32 cellular contexts compared by ENCODE assay signal in the genomic region with DNA sequence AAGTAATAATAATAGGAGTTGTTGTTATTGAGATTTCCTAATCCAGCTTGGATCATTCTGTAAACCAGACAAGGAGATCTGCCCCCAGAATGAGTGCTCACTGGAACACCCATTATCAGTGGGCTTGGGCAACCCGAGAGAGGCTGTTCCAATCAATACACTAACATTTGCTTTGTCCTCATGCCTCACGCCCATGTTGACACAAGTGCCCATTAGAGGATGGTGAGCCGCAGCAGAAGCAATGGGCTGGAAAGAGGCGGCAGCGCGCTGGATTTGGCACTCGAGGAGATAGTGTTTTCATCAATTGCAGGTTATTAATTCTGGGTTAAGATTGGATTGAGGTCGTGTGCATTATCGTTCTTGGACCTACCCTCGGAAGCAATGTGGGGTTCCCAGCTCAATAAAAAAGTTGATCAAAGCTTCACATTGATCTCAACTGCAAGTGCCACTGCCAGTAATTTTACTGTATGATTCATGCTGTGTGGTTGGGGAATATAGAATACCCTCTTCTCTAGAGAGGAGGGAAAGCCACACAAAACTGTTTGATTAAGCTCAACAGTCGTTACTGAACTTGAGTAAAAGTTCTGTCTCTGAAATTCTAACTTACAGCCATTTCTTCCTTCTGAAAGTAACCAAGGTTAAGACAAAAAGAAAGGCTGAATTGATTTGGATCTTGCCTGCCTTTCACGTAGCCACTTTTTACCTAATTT. TPM values are rescaled to one million over a fixed set of nuclear protein-coding genes. Genes with fewer than 3 reads are reported as not detected.
DNase-seq lines count a peak whose midpoint lies in the region; TF ChIP-seq lines count a peak whose summit lies in the region.
"Had no signal": no experiment of that assay in that cellular context is flagged by ENCODE, and none has a peak within 500 bp of the region (broad histone marks: within the 10 kb centered on the region; RNA-seq: fewer than 3 reads in every experiment).

No MANE protein-coding gene starts in this region.

- H3K9me3 ChIP-seq in endocrine pancreas (ENCODE audit: control insufficient read depth, low read length) (no peaks in the 10 kb centered on the region), OCI-LY7 (ENCODE audit: low read length) (no peaks in the 10 kb centered on the region)
- H3K9me3 ChIP-seq: gastroesophageal sphincter, HAP-1, left ventricle myocardium inferior, psoas muscle, uterus had no signal

- TF ChIP-seq CTCF in OCI-LY7 (conservative IDR thresholded peaks at IDR 0.05; ENCODE audit: low read length) = no peak

- H2AFZ ChIP-seq in OCI-LY7 (ENCODE audit: low read length) = no peak overlapping the region

- POLR2A ChIA-PET in OCI-LY7 (lab: Charles Lee) = interaction anchor here (0.7 kb wide), 1 partner anchor 495 kb away, joined by 3 read pairs; no protein-coding TSS in a partner anchor

- no peaks in the 10 kb centered on the region for H4K20me1 ChIP-seq in OCI-LY7 (ENCODE audit: insufficient read depth, low read length)

- CTCF ChIA-PET in OCI-LY7 (lab: Charles Lee; ENCODE audit: unreplicated experiment) = no interaction called here

- intact Hi-C loops in OCI-LY7 (cut with micrococcal nuclease; ENCODE audit: unreplicated experiment) = no loop called here

- H3K27me3 ChIP-seq in endocrine pancreas (ENCODE audit: control insufficient read depth, insufficient read depth, low read length) = no peaks in the 10 kb centered on the region
- H3K27me3 ChIP-seq: cardiac muscle cell, gastroesophageal sphincter, uterus had no signal

- peak overlapping the region; percentile 32 for H3K4me3 ChIP-seq in endocrine pancreas (ENCODE audit: control insufficient read depth, insufficient read depth, low read length)
- H3K4me3 ChIP-seq in OCI-LY7 (ENCODE audit: low read depth, low read length, poor library complexity, severe bottlenecking) = no peak overlapping the region
- H3K4me3 ChIP-seq: cardiac muscle cell, gastroesophageal sphincter, HAP-1, left ventricle myocardium inferior, psoas muscle, SK-N-MC, uterus had no signal

- no TSS peak for BruUV-seq in OCI-LY7 (replicated peaks; lab: Mats Ljungman, UMichigan)

- H3K9ac ChIP-seq in endocrine pancreas (ENCODE audit: control insufficient read depth, insufficient read depth, low read length) = no peak overlapping the region

- no peak overlapping the region for H3K4me2 ChIP-seq in OCI-LY7 (ENCODE audit: low read length)

- H3K27ac ChIP-seq in OCI-LY7 (ENCODE audit: low read depth, low read length, poor library complexity, severe bottlenecking) = no peak overlapping the region
- H3K27ac ChIP-seq: cardiac muscle cell, gastroesophageal sphincter, left ventricle myocardium inferior, psoas muscle, SK-N-MC, uterus, VCaP had no signal

- no peaks in the 10 kb centered on the region for H3K9me2 ChIP-seq in OCI-LY7 (ENCODE audit: insufficient read depth, low read length)

- H3K4me1 ChIP-seq in endocrine pancreas (ENCODE audit: control insufficient read depth, insufficient read depth, low read length) (no peaks in the 10 kb centered on the region), OCI-LY7 (ENCODE audit: insufficient read depth, low read length, poor library complexity, severe bottlenecking) (no peaks in the 10 kb centered on the region)
- H3K4me1 ChIP-seq: gastroesophageal sphincter, HAP-1, left ventricle myocardium inferior, psoas muscle, uterus had no signal

- H3K79me2 ChIP-seq in OCI-LY7 (ENCODE audit: insufficient read depth, low read depth, low read length) = no peaks in the 10 kb centered on the region

- DNase-seq in NCI-H2081 (lab: John Stamatoyannopoulos, UW) = peak; percentile 24 to 49
- DNase-seq in NCI-H2081 treated with DMSO at 0.1 percent for 48 hours (lab: John Stamatoyannopoulos, UW) = no peak
- peak; percentile 82 for DNase-seq in NCI-H1092 (lab: John Stamatoyannopoulos, UW)
- peak; percentile 23 for DNase-seq in NCI-H510A (lab: John Stamatoyannopoulos, UW)
- DNase-seq in OCI-LY7 (ENCODE audit: low spot score) = no peak
- DNase-seq in dedifferentiated amniotic fluid mesenchymal stem cell (ENCODE audit: extremely low spot score) = no peak
- no peak for DNase-seq in putamen (ENCODE audit: low spot score)
- DNase-seq: activated CD4-positive, alpha-beta T cell treated with anti-CD3 and anti-CD28 coated beads, Interleukin-2, amount 10 ng/mL, durations not matched to agents 7 days and 5 days; activated CD8-positive, alpha-beta memory T cell treated with anti-CD3 and anti-CD28 coated beads, Interleukin-2, amount 10 ng/mL, durations not matched to agents 7 days and 5 days; activated naive CD4-positive, alpha-beta T cell treated with anti-CD3 and anti-CD28 coated beads, Interleukin-2, amount 10 ng/mL, durations not matched to agents 7 days and 5 days; AML-193; aorta; CD8-positive, alpha-beta memory T cell; cortex of kidney; hippocampal formation; Karpas-422; left ventricle myocardium inferior; naive thymus-derived CD4-positive, alpha-beta T cell; NCI-H2171 treated with DMSO at 0.1 percent for 48 hours; nucleus accumbens; psoas muscle; T-helper 17 cell; uterus had no signal

- H3K36me3 ChIP-seq in endocrine pancreas (ENCODE audit: control insufficient read depth, insufficient read depth, low read length) = no peaks in the 10 kb centered on the region
- H3K36me3 ChIP-seq in OCI-LY7 (ENCODE audit: insufficient read depth, low read length) = no peaks in the 10 kb centered on the region
- H3K36me3 ChIP-seq: cardiac muscle cell, gastroesophageal sphincter, HAP-1, left ventricle myocardium inferior, uterus had no signal

RNA-seq across cellular contexts. Expression of gene LYZL4, which starts 15.7 kb away (rescaled TPM):
- total RNA-seq in OCI-LY7 (2014; rRNA removed; shearing (Covaris generic)) = not detected in 2 replicates
- not detected in 2 replicates for total RNA-seq in OCI-LY7 (2022)
- total RNA-seq: activated CD4-positive, alpha-beta T cell treated with anti-CD3 and anti-CD28 coated beads, Interleukin-2, amount 10 ng/mL, durations not matched to agents 7 days and 5 days; activated CD8-positive, alpha-beta memory T cell treated with anti-CD3 and anti-CD28 coated beads, Interleukin-2, amount 10 ng/mL, durations not matched to agents 7 days and 5 days; activated T-helper 1 cell treated with anti-CD3 and anti-CD28 coated beads, Interleukin-12 subunit alpha, Interleukin-12 subunit beta, Interleukin-2, Interleukin-4 antibody, amounts not matched to agents 30 ng/mL and 10 ng/mL and 1 ng/mL, durations not matched to agents 14 hours and 24 hours and 36 hours; aorta; CD8-positive, alpha-beta memory T cell; gastroesophageal sphincter; left ventricle myocardium inferior; mesothelial cell of epicardium; naive thymus-derived CD4-positive, alpha-beta T cell; psoas muscle; skeletal muscle tissue; T-helper 17 cell; uterus had no signal

Comparison
In these comparisons a context has a peak if more than half of its experiments do, and no peak if none do; other contexts are left out.
1. DNase-seq: peak in NCI-H2081 (2 of 2), NCI-H1092 (single experiment) and NCI-H510A (single experiment); none in NCI-H2081 treated with DMSO at 0.1 percent for 48 hours (single experiment), OCI-LY7 (single experiment), dedifferentiated amniotic fluid mesenchymal stem cell (single experiment) and putamen (single experiment).